16 cellular contexts compared by ENCODE assay signal in genomic region chr6:17490724-17491123, GRCh38.
DNase-seq lines count a peak whose midpoint lies in the region; TF ChIP-seq lines count a peak whose summit lies in the region.
"Had no signal": no experiment of that assay in that cellular context is flagged by ENCODE, and none has a peak within 500 bp of the region (broad histone marks: within the 10 kb centered on the region; RNA-seq: fewer than 3 reads in every experiment).

No MANE protein-coding gene starts in this region.

- BruUV-seq in A673 (replicated peaks; lab: Mats Ljungman, UMichigan) (no TSS peak), MCF 10A (replicated peaks; lab: Mats Ljungman, UMichigan) (no TSS peak)

- TF ChIP-seq CTCF in A673 (conservative IDR thresholded peaks at IDR 0.05; ENCODE audit: low read depth, low read length) (no peak), HEK293 (tag by site-specific recombination; IDR thresholded peaks at IDR 0.05) (no peak), nephron (IDR thresholded peaks at IDR 0.05; ENCODE audit: unreplicated experiment in 3 of 3) (no peak), endothelial cell (IDR thresholded peaks at IDR 0.05; ENCODE audit: unreplicated experiment) (no peak), MCF 10A (IDR thresholded peaks at IDR 0.05; ENCODE audit: unreplicated experiment) (no peak)

- H3K4me3 ChIP-seq in A673 (ENCODE audit: low read depth, low read length, poor library complexity, severe bottlenecking) (no peak overlapping the region), HEK293 (ENCODE audit: low read depth, low read length) (no peak overlapping the region)
- H3K4me3 ChIP-seq: colonic mucosa, HAP-1 had no signal

- no peaks in the 10 kb centered on the region for H3K9me3 ChIP-seq in A673 (ENCODE audit: low read depth, low read length, poor library complexity, severe bottlenecking)
- no peaks in the 10 kb centered on the region for H3K9me3 ChIP-seq in HEK293 (ENCODE audit: control insufficient read depth, insufficient read depth, low read depth, low read length)
- H3K9me3 ChIP-seq: colonic mucosa, HAP-1 had no signal

- H3K27ac Mint-ChIP-seq in nephron = peak overlapping the region; percentile 49 to 85 (median 60)
- H3K27ac Mint-ChIP-seq in endothelial cell (ENCODE audit: unreplicated experiment) = no peak overlapping the region
- H3K27ac Mint-ChIP-seq in MCF 10A (ENCODE audit: low read depth, unreplicated experiment) = no peak overlapping the region
- H3K27ac Mint-ChIP-seq: activated naive CD4-positive, alpha-beta T cell treated with anti-CD3 and anti-CD28 coated beads, Interleukin-2, amount 50 U/mL, for 72 hours; stimulated activated effector memory CD8-positive, alpha-beta T cell treated with anti-CD3 and anti-CD28 coated beads, Interleukin-12 subunit alpha, Interleukin-12 subunit beta, amount 100 ng/mL, for 72 hours had no signal

- no peaks in the 10 kb centered on the region for H3K36me3 Mint-ChIP-seq in nephron (ENCODE audit: low read depth)
- H3K36me3 Mint-ChIP-seq in endothelial cell (ENCODE audit: low read depth, unreplicated experiment) = no peaks in the 10 kb centered on the region
- peaks cover 11% of the 10 kb centered on the region for H3K36me3 Mint-ChIP-seq in MCF 10A (ENCODE audit: insufficient read depth, unreplicated experiment)
- H3K36me3 Mint-ChIP-seq: activated naive CD4-positive, alpha-beta T cell treated with anti-CD3 and anti-CD28 coated beads, Interleukin-2, amount 50 U/mL, for 72 hours; stimulated activated effector memory CD8-positive, alpha-beta T cell treated with anti-CD3 and anti-CD28 coated beads, Interleukin-12 subunit alpha, Interleukin-12 subunit beta, amount 100 ng/mL, for 72 hours had no signal

- H3K36me3 ChIP-seq in A673 (ENCODE audit: insufficient read depth, low read length, poor library complexity, severe bottlenecking) = no peaks in the 10 kb centered on the region
- no peaks in the 10 kb centered on the region for H3K36me3 ChIP-seq in HEK293 (ENCODE audit: control insufficient read depth in 2 of 2, insufficient read depth in 1 of 2, low read length in 2 of 2)
- H3K36me3 ChIP-seq: colonic mucosa, HAP-1 had no signal

- intact Hi-C loops in A673 (cut with micrococcal nuclease; ENCODE audit: unreplicated experiment) (no loop called here), MCF 10A (cut with micrococcal nuclease) (no loop called here)

- H3K27me3 Mint-ChIP-seq in nephron (ENCODE audit: low read depth) (peaks cover 5% of the 10 kb centered on the region), endothelial cell (ENCODE audit: unreplicated experiment) (peaks cover 7% of the 10 kb centered on the region), MCF 10A (ENCODE audit: insufficient read depth, unreplicated experiment) (no peaks in the 10 kb centered on the region)

- POLR2A ChIA-PET in A673 (lab: Charles Lee; ENCODE audit: low non-redundant PET) = no interaction called here
- POLR2A ChIA-PET in HEK293 (lab: Yijun Ruan, JAX) = no interaction called here
- POLR2A ChIA-PET in MCF 10A (lab: Yijun Ruan, JAX) = interaction anchor here (0.6 to 1.7 kb wide), 2 partner anchors 8 to 14 kb away, joined by 3 read pairs; no protein-coding TSS in a partner anchor

- H3K4me3 Mint-ChIP-seq in nephron (no peak overlapping the region), endothelial cell (ENCODE audit: unreplicated experiment) (no peak overlapping the region), MCF 10A (ENCODE audit: unreplicated experiment) (no peak overlapping the region)
- H3K4me3 Mint-ChIP-seq: stimulated activated effector memory CD8-positive, alpha-beta T cell treated with anti-CD3 and anti-CD28 coated beads, Interleukin-12 subunit alpha, Interleukin-12 subunit beta, amount 100 ng/mL, for 72 hours had no signal

- H3K4me1 Mint-ChIP-seq in nephron (peaks cover 71% of the 10 kb centered on the region), endothelial cell (ENCODE audit: unreplicated experiment) (peaks cover 28% of the 10 kb centered on the region), MCF 10A (ENCODE audit: insufficient read depth, unreplicated experiment) (peaks cover 11% of the 10 kb centered on the region)
- H3K4me1 Mint-ChIP-seq: stimulated activated effector memory CD8-positive, alpha-beta T cell treated with anti-CD3 and anti-CD28 coated beads, Interleukin-12 subunit alpha, Interleukin-12 subunit beta, amount 100 ng/mL, for 72 hours had no signal

- no peaks in the 10 kb centered on the region for H3K27me3 ChIP-seq in A673 (replicated peaks; ENCODE audit: insufficient read depth, low read depth, low read length, poor library complexity)
- H3K27me3 ChIP-seq: colonic mucosa had no signal

- CTCF ChIA-PET in A673 (lab: Charles Lee) (no interaction called here), HEK293 (lab: Yijun Ruan, JAX) (no interaction called here), MCF 10A (lab: Yijun Ruan, JAX) (no interaction called here)

- H3K4me1 ChIP-seq in A673 (ENCODE audit: insufficient read depth, low read length, poor library complexity, severe bottlenecking) (peaks cover 17% of the 10 kb centered on the region), HEK293 (ENCODE audit: control insufficient read depth, insufficient read depth, low read length) (peaks cover 21% of the 10 kb centered on the region)
- H3K4me1 ChIP-seq: HAP-1 had no signal

- H3K27ac ChIP-seq in A673 (ENCODE audit: low read depth, low read length, poor library complexity, severe bottlenecking) = no peak overlapping the region
- peak overlapping the region; percentile 6; the same call in 1 of the 2 replicates for H3K27ac ChIP-seq in HEK293 (ENCODE audit: extremely low read depth, low read depth, low read length)
- H3K27ac ChIP-seq: colonic mucosa had no signal

- peak; percentile 37 for DNase-seq in A673 (ENCODE audit: low spot score)
- peak; percentile 85 for DNase-seq in RPMI7951 (ENCODE audit: low read depth)
- DNase-seq in dedifferentiated amniotic fluid mesenchymal stem cell (ENCODE audit: extremely low spot score) = no peak
- no peak for DNase-seq in endothelial cell (ENCODE audit: low spot score)
- no peak for DNase-seq in MCF 10A (ENCODE audit: unreplicated experiment)
- DNase-seq in NOMO-1 (lab: John Stamatoyannopoulos, UW; ENCODE audit: unreplicated experiment in 2 of 2) = no peak
- DNase-seq: activated CD8-positive, alpha-beta memory T cell treated with anti-CD3 and anti-CD28 coated beads, Interleukin-2, amount 50 U/mL, for 4 hours; colonic mucosa; mesendoderm; NCI-H187; stimulated activated CD4-positive, alpha-beta T cell treated with anti-CD3 and anti-CD28 coated beads, Interleukin-2, amount 100 ng/mL, for 48 hours had no signal

- H3K9me3 Mint-ChIP-seq in nephron (no peaks in the 10 kb centered on the region), endothelial cell (ENCODE audit: unreplicated experiment) (no peaks in the 10 kb centered on the region), MCF 10A (ENCODE audit: unreplicated experiment) (no peaks in the 10 kb centered on the region)
- H3K9me3 Mint-ChIP-seq: activated naive CD4-positive, alpha-beta T cell treated with anti-CD3 and anti-CD28 coated beads, Interleukin-2, amount 50 U/mL, for 72 hours; stimulated activated effector memory CD8-positive, alpha-beta T cell treated with anti-CD3 and anti-CD28 coated beads, Interleukin-12 subunit alpha, Interleukin-12 subunit beta, amount 100 ng/mL, for 72 hours had no signal

TF ChIP-seq in HEK293, 187 proteins besides CTCF, POLR2A, EP300 and RAD21 (continues in another document):
- TF ChIP-seq ZNF174 (tag by site-specific recombination; IDR thresholded peaks at IDR 0.05) = no peak
- no peak for TF ChIP-seq REPIN1 (tag by site-specific recombination; IDR thresholded peaks at IDR 0.05; ENCODE audit: low read depth)
- peak; percentile 61; the same call in 1 of the 2 replicates for TF ChIP-seq YY1 (tag by site-specific recombination; IDR thresholded peaks at IDR 0.05)
- TF ChIP-seq ZNF140 (tag by site-specific recombination; IDR thresholded peaks at IDR 0.05) = peak; percentile 42; the same call in 1 of the 2 replicates
- no peak for TF ChIP-seq GFI1B (tag by site-specific recombination; IDR thresholded peaks at IDR 0.05)
- no peak for TF ChIP-seq SETDB1 (IDR thresholded peaks at IDR 0.05; ENCODE audit: insufficient read length, low read length)
- peak; percentile 31; the same call in 1 of the 2 replicates for TF ChIP-seq OSR2 (tag by site-specific recombination; IDR thresholded peaks at IDR 0.05)
- peak; percentile 76 for TF ChIP-seq ZBTB8A (tag by site-specific recombination; IDR thresholded peaks at IDR 0.05)
- peak; percentile 96 for TF ChIP-seq PRDM4 (tag by site-specific recombination; IDR thresholded peaks at IDR 0.05)
- 0 out of 2 replicates have a peak, but pooled peaks have one; percentile 24 for TF ChIP-seq SP7 (tag by site-specific recombination; IDR thresholded peaks at IDR 0.05)
- TF ChIP-seq ZNF341 (tag by site-specific recombination; IDR thresholded peaks at IDR 0.05; ENCODE audit: low read depth) = 0 out of 2 replicates have a peak, but pooled peaks have one; percentile 25
- no peak for TF ChIP-seq ZBTB7A (tag by site-specific recombination; IDR thresholded peaks at IDR 0.05; ENCODE audit: low read depth)
- 0 out of 2 replicates have a peak, but pooled peaks have one; percentile 35 for TF ChIP-seq IKZF3 (tag by site-specific recombination; IDR thresholded peaks at IDR 0.05)
- TF ChIP-seq ZIC2 (tag by site-specific recombination; IDR thresholded peaks at IDR 0.05) = peak; percentile 94
- TF ChIP-seq ZNF76 (tag by site-specific recombination; IDR thresholded peaks at IDR 0.05; ENCODE audit: borderline replicate concordance, low read depth) = 0 out of 2 replicates have a peak, but pooled peaks have one; percentile 25

Comparison
In these comparisons a context has a peak if more than half of its experiments do, and no peak if none do; other contexts are left out.
1. DNase-seq: peak in A673 (single experiment) and RPMI7951 (single experiment); none in dedifferentiated amniotic fluid mesenchymal stem cell (single experiment), endothelial cell (single experiment), MCF 10A (single experiment) and NOMO-1 (0 of 2).
2. H3K27ac Mint-ChIP-seq: peak in nephron (3 of 3); none in endothelial cell (single experiment) and MCF 10A (single experiment).